Comparison of ENCODE assay signal across 8 cellular contexts in the genomic region with DNA sequence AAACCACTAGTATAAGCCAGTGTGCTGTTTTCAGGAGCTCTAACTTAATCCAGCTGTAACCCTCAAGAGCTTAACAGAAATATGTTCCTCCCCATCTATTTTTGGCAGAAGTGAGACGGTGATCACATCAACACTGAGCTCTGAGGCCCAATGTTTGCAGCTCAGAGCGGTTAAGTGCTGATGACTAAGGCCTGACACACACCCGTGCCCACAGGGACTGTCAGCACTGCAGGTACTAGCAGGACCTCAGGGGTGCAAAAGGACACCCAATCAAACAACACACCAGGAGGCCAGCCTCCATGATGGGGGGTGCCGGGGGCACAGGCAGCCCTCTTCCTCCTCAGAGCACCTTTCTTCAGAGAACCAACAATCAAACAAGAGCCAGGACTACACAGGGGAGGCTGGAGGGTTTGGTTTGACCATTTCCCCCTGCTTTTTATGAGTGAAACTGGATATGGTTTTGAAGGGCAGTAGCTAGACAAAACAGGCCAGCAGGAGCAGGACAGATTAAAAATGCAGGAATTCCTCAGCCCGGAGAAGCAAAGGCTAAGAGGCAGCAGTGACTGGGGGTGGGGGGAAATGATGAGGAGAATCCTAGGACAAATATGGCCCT.
A peak's percentile ranks its signal among the peaks of the same experiment; 100 is the strongest.
DNase-seq lines count a peak whose midpoint lies in the region; TF ChIP-seq lines count a peak whose summit lies in the region.

No MANE protein-coding gene starts in this region.

- H3K9me3 ChIP-seq in Loucy (ENCODE audit: insufficient read depth, low read depth, low read length) (no peaks in the 10 kb centered on the region), liver (ENCODE audit: control insufficient read depth in 4 of 4, low read length in 3 of 4) (no peaks in the 10 kb centered on the region)

- H3F3A ChIP-seq in Loucy (ENCODE audit: low read depth) = no peaks in the 10 kb centered on the region

- no peaks in the 10 kb centered on the region for H3K9me2 ChIP-seq in Loucy (replicated peaks; ENCODE audit: low read depth, low read length)

- peaks cover 71% of the 10 kb centered on the region; the same call in 1 of the 2 replicates for H3K79me2 ChIP-seq in Loucy (ENCODE audit: insufficient read depth, low read length)

- DNase-seq in H7 (peak; percentile 57), caudate nucleus (lab: John Stamatoyannopoulos, UW) (peak in 9 of 61 donors; percentile 23 to 74 (median 32)), Ammon's horn (ENCODE audit: low spot score) (no peak)
- DNase-seq in activated CD4-positive, CD25-positive, alpha-beta regulatory T cell (lab: John Stamatoyannopoulos, UW) = peak; percentile 48 to 63 (median 57)
- DNase-seq in stimulated activated CD4-positive, alpha-beta T cell treated with anti-CD3 and anti-CD28 coated beads, TNF-alpha, amount 100 ng/mL, for 4 hours (ENCODE audit: low read depth in 3 of 3) = peak; percentile 38 to 75 (median 63)

- TF ChIP-seq RAD21 in liver (IDR thresholded peaks at IDR 0.05) = no peak

- peak overlapping the region; percentile 24 for H3K4me2 ChIP-seq in Loucy (ENCODE audit: low read depth, low read length, poor library complexity, severe bottlenecking)

- H3K9ac ChIP-seq in Loucy (ENCODE audit: low read depth, low read length, poor library complexity, severe bottlenecking) (peak overlapping the region; percentile 31), liver (ENCODE audit: low read depth in 1 of 2, low read length in 2 of 2) (no peak overlapping the region)

- peaks cover 21% of the 10 kb centered on the region for H4K20me1 ChIP-seq in Loucy (ENCODE audit: insufficient read depth, low read length, poor library complexity, severe bottlenecking)

- WGBS in liver = 69% methylated on average over 5 of the region's 5 CpGs

- H3K36me3 ChIP-seq in H7 (replicated peaks; ENCODE audit: control insufficient read depth, insufficient read depth, low read length) (no peaks in the 10 kb centered on the region), Loucy (ENCODE audit: insufficient read depth, low read length) (no peaks in the 10 kb centered on the region), liver (ENCODE audit: control insufficient read depth in 4 of 4, insufficient read depth in 3 of 4, low read depth in 1 of 4, low read length in 3 of 4) (no peaks in the 10 kb centered on the region)

- peak overlapping the region; percentile 77 for H3K27ac ChIP-seq in caudate nucleus (ENCODE audit: low read depth, low read length)
- peak overlapping the region; percentile 55 to 67 for H3K27ac ChIP-seq in liver (ENCODE audit: low read depth in 1 of 2, low read length in 2 of 2)

- H2AFZ ChIP-seq in Loucy (ENCODE audit: low read length) = no peak overlapping the region

- TF ChIP-seq CTCF in Loucy (conservative IDR thresholded peaks at IDR 0.05; ENCODE audit: low read length) (no peak), liver (IDR thresholded peaks at IDR 0.05; ENCODE audit: low read depth, low read length, missing input control) (no peak)

- H3K4me1 ChIP-seq in Loucy (ENCODE audit: insufficient read depth, low read length, poor library complexity, severe bottlenecking) (peaks cover 50% of the 10 kb centered on the region), liver (ENCODE audit: control insufficient read depth in 4 of 4, insufficient read depth in 4 of 4, low read length in 3 of 4) (peaks cover 14 to 30% (median 23%) of the 10 kb centered on the region in 4 donors)

- peak overlapping the region; percentile 15; the same call in 1 of the 2 replicates for H3K4me3 ChIP-seq in GM08714 (ENCODE audit: low read length)
- no peak overlapping the region for H3K4me3 ChIP-seq in H7 (ENCODE audit: insufficient read depth, low read depth, low read length)
- peak overlapping the region; percentile 26 for H3K4me3 ChIP-seq in Loucy (ENCODE audit: low read length, poor library complexity, severe bottlenecking)
- no peak overlapping the region for H3K4me3 ChIP-seq in liver (ENCODE audit: low read depth in 1 of 3, low read length in 3 of 3)

- no peaks in the 10 kb centered on the region for H3K27me3 ChIP-seq in H7 (ENCODE audit: control insufficient read depth, insufficient read depth, low read length)
- no peaks in the 10 kb centered on the region for H3K27me3 ChIP-seq in Loucy (ENCODE audit: insufficient read depth, low read length, poor library complexity, severe bottlenecking)
- no peaks in the 10 kb centered on the region for H3K27me3 ChIP-seq in liver (ENCODE audit: control insufficient read depth in 4 of 4, insufficient read depth in 4 of 4, low read length in 3 of 4)

TF ChIP-seq in liver, 16 proteins besides CTCF, POLR2A, EP300 and RAD21:
- TF ChIP-seq FOXA2 (IDR thresholded peaks at IDR 0.05) = no peak
- TF ChIP-seq SP1 (IDR thresholded peaks at IDR 0.05) = peak; percentile 4
- TF ChIP-seq JUND (IDR thresholded peaks at IDR 0.05) = peak in 1 of 2 donors; percentile 25
- TF ChIP-seq RXRA (IDR thresholded peaks at IDR 0.05) = no peak

Comparison
In these comparisons a context has a peak if more than half of its experiments do, and no peak if none do; other contexts are left out.
1. H3K4me3 ChIP-seq: peak in GM08714 (single experiment) and Loucy (single experiment); none in H7 (single experiment) and liver (0 of 3).